ENCODE assay signal across 21 cellular contexts in the genomic region with DNA sequence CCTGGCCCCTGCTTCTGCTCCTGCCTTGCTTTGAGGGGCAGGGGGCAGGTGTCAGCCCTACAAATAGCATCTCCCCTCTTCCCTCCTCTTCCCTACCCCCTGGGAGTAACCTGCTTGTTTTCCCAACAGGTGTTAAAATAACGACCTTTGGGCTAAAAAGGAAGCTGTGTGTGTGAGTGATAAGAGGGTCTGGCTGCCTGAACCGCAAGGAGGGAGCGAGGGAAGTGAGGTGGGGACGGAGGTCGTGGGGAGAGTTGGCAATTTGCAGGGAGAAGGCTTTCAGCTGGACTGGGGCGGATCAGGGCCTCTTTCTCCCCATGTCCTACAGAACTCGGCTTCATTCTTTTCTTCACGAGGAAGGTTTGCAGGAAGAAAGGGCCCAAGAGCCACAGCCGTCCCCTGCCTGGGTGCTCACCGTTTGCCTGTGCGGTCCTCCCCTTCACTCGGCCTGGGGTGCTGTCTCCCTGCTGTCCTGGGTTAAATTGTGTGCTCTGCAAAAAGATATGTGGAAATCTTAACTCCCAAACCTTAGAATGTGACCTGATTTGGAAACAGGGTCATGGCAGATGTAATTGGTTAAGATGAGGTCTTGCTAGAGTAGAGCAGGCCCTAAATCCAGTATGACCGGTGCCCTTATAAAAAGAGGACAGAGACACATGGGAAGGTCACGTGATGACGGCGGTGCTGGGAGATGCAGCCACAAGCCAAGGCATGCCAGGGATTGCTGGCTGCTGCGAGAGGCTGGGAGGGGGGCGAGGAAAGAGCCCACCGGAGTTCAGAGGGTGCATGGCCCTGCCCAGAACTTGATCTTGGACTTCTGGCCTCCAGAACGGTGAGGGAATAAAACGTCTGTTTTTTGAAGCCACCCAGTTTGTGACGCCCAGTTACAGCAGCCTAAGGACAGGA. TPM values are rescaled to one million over a fixed set of nuclear protein-coding genes. Genes with fewer than 3 reads are reported as not detected.
A peak's percentile ranks its signal among the peaks of the same experiment; 100 is the strongest.
DNase-seq lines count a peak whose midpoint lies in the region; ATAC-seq and TF ChIP-seq lines count a peak whose summit lies in the region.
"Had no signal": no experiment of that assay in that cellular context is flagged by ENCODE, and none has a peak within 500 bp of the region (broad histone marks: within the 10 kb centered on the region; RNA-seq: fewer than 3 reads in every experiment).

No MANE protein-coding gene starts in this region.

- CTCF ChIA-PET in Caco-2 (lab: Charles Lee): interaction anchor here (1.2 kb wide), 1 partner anchor 26 kb away, joined by 3 read pairs; no protein-coding TSS in a partner anchor

- H3K27me3 Mint-ChIP-seq in Caco-2 (ENCODE audit: insufficient read depth, unreplicated experiment): no peaks in the 10 kb centered on the region

- ATAC-seq in GM18868 (IDR thresholded peaks at IDR 0.05; ENCODE audit: unreplicated experiment): no peak
- ATAC-seq: natural killer cell, psoas muscle had no signal

- no TSS peak for BruUV-seq in Caco-2 (replicated peaks; lab: Mats Ljungman, UMichigan)

- peaks cover 72% of the 10 kb centered on the region for H3K4me1 ChIP-seq in Caco-2
- peaks cover 14 to 26% of the 10 kb centered on the region in 2 donors for H3K4me1 ChIP-seq in muscle layer of duodenum (ENCODE audit: control insufficient read depth in 1 of 2, insufficient read depth in 2 of 2, low read length in 2 of 2)
- H3K4me1 ChIP-seq: psoas muscle had no signal

- TF ChIP-seq CTCF in Caco-2 (IDR thresholded peaks at IDR 0.05; ENCODE audit: insufficient read depth in 1 of 2, low read depth in 1 of 2, low read length in 1 of 2, severe bottlenecking in 1 of 2, unreplicated experiment in 1 of 2): no peak

- H3K4me3 Mint-ChIP-seq in Caco-2 (ENCODE audit: unreplicated experiment): peak overlapping the region; percentile 16
- H3K4me3 Mint-ChIP-seq: natural killer cell had no signal

- H3K4me3 ChIP-seq in Caco-2 (ENCODE audit: low read depth, low read length): no peak overlapping the region
- H3K4me3 ChIP-seq in muscle layer of duodenum (ENCODE audit: low read depth in 1 of 2, low read length in 2 of 2): no peak overlapping the region
- H3K4me3 ChIP-seq: esophagus squamous epithelium, psoas muscle, skin epidermis, suprapubic skin had no signal

- DNase-seq in Caco-2 (no peak), dermis blood vessel endothelial cell (peak; percentile 10), NCI-H524 treated with DMSO at 0.1 percent for 48 hours (lab: John Stamatoyannopoulos, UW) (no peak), SKM-1 (lab: John Stamatoyannopoulos, UW; ENCODE audit: unreplicated experiment) (no peak)
- no peak for DNase-seq in central memory CD4-positive, alpha-beta T cell
- DNase-seq: activated CD4-positive, CD25-positive, alpha-beta regulatory T cell; Calu3; EL; esophagus squamous epithelium; natural killer cell; NCI-H1417 treated with DMSO at 0.1 percent for 48 hours; NCI-H446; psoas muscle; Right ventricle myocardium superior; stimulated activated CD4-positive, alpha-beta T cell treated with anti-CD3 and anti-CD28 coated beads, Interleukin-4, amount 100 ng/mL, for 1 hour; T-helper 1 cell had no signal

- no peaks in the 10 kb centered on the region for H3K27me3 ChIP-seq in Caco-2 (replicated peaks; ENCODE audit: control insufficient read depth, insufficient read depth, low read length)
- H3K27me3 ChIP-seq in muscle layer of duodenum (ENCODE audit: low read depth, low read length): peaks cover 3% of the 10 kb centered on the region
- H3K27me3 ChIP-seq: suprapubic skin had no signal

- H3K27ac ChIP-seq in KOPT-K1 (ENCODE audit: low read depth, low read length, poor library complexity, severe bottlenecking): peak overlapping the region; percentile 43
- H3K27ac ChIP-seq in muscle layer of duodenum (ENCODE audit: low read length): peak overlapping the region; percentile 31
- H3K27ac ChIP-seq: esophagus squamous epithelium, psoas muscle, skin epidermis, suprapubic skin had no signal

- intact Hi-C loops in Caco-2 (cut with micrococcal nuclease; ENCODE audit: unreplicated experiment): loop anchor here (1.0 to 2.0 kb wide), 2 partner anchors 15 to 42 kb away; no protein-coding TSS in a partner anchor

- no peaks in the 10 kb centered on the region for H3K9me3 Mint-ChIP-seq in Caco-2 (ENCODE audit: unreplicated experiment)
- H3K9me3 Mint-ChIP-seq: natural killer cell had no signal

- H3K36me3 ChIP-seq in Caco-2 (ENCODE audit: control insufficient read depth, insufficient read depth, low read length): no peaks in the 10 kb centered on the region
- H3K36me3 ChIP-seq in KOPT-K1 (ENCODE audit: insufficient read depth, low read length): no peaks in the 10 kb centered on the region
- no peaks in the 10 kb centered on the region for H3K36me3 ChIP-seq in muscle layer of duodenum (ENCODE audit: control insufficient read depth in 1 of 2, insufficient read depth in 2 of 2, low read length in 2 of 2)
- H3K36me3 ChIP-seq: esophagus squamous epithelium, suprapubic skin had no signal

- H3K9me3 ChIP-seq in Caco-2 (no peaks in the 10 kb centered on the region), KOPT-K1 (ENCODE audit: insufficient read depth, low read length, poor library complexity, severe bottlenecking) (no peaks in the 10 kb centered on the region), muscle layer of duodenum (ENCODE audit: control insufficient read depth in 1 of 2, low read length in 2 of 2) (no peaks in the 10 kb centered on the region)
- H3K9me3 ChIP-seq: esophagus squamous epithelium, psoas muscle, suprapubic skin had no signal

- peaks cover 20% of the 10 kb centered on the region for H3K36me3 Mint-ChIP-seq in Caco-2 (ENCODE audit: insufficient read depth, unreplicated experiment)
- H3K36me3 Mint-ChIP-seq: natural killer cell had no signal

- H3K4me1 Mint-ChIP-seq in Caco-2 (ENCODE audit: low read depth, unreplicated experiment): peaks cover 67% of the 10 kb centered on the region

- POLR2A ChIA-PET in Caco-2 (lab: Charles Lee): no interaction called here

- H3K27ac Mint-ChIP-seq in Caco-2 (ENCODE audit: unreplicated experiment): peak overlapping the region; percentile 43
- H3K27ac Mint-ChIP-seq: natural killer cell had no signal

RNA-seq across cellular contexts. Expression of a gene that starts 38.7 kb away (rescaled TPM):
- 243 and 250 TPM in 2 replicates for total RNA-seq in Caco-2 (2022)
- 25.7 and 44.3 TPM in 2 replicates for total RNA-seq in dermis blood vessel endothelial cell
